16 cellular contexts compared by ENCODE assay signal in genomic region chr20:356745-357144, GRCh38. TPM values are rescaled to one million over a fixed set of nuclear protein-coding genes. Genes with fewer than 3 reads are reported as not detected.
DNase-seq lines count a peak whose midpoint lies in the region; ATAC-seq and TF ChIP-seq lines count a peak whose summit lies in the region.
"Had no signal": no experiment of that assay in that cellular context is flagged by ENCODE, and none has a peak within 500 bp of the region (broad histone marks: within the 10 kb centered on the region; RNA-seq: fewer than 3 reads in every experiment).

No MANE protein-coding gene starts in this region.

- DNase-seq in activated naive CD4-positive, alpha-beta T cell (lab: John Stamatoyannopoulos, UW): no peak
- DNase-seq in Panc1 (ENCODE audit: low read depth, low spot score) (no peak), mesothelial cell of epicardium (ENCODE audit: low spot score in 2 of 2, unreplicated experiment in 2 of 2) (no peak), thyroid gland (no peak), NCI-H1436 treated with DMSO at 0.1 percent for 48 hours (lab: John Stamatoyannopoulos, UW) (no peak), NCI-H1694 (lab: John Stamatoyannopoulos, UW) (no peak)
- DNase-seq: 8988T; CD4-positive, alpha-beta memory T cell; COR-L47; GOT3; H9 had no signal

- H3K4me3 Mint-ChIP-seq in activated naive CD4-positive, alpha-beta T cell treated with anti-CD3 and anti-CD28 coated beads, Interleukin-2, amount 50 U/mL, for 24 hours: no peak overlapping the region
- no peak overlapping the region for H3K4me3 Mint-ChIP-seq in mesothelial cell of epicardium
- H3K4me3 Mint-ChIP-seq: B cell; CD4-positive, alpha-beta memory T cell; H9 had no signal

- no peaks in the 10 kb centered on the region for H3K27me3 Mint-ChIP-seq in activated naive CD4-positive, alpha-beta T cell treated with anti-CD3 and anti-CD28 coated beads, Interleukin-2, amount 50 U/mL, for 24 hours
- H3K27me3 Mint-ChIP-seq in mesothelial cell of epicardium (ENCODE audit: low read depth): no peaks in the 10 kb centered on the region
- H3K27me3 Mint-ChIP-seq: B cell; CD4-positive, alpha-beta memory T cell had no signal

- H3K36me3 ChIP-seq in Panc1 (ENCODE audit: control insufficient read depth, insufficient read depth, low read length) (no peaks in the 10 kb centered on the region), thyroid gland (no peaks in the 10 kb centered on the region)

- H3K4me1 ChIP-seq in Panc1 (ENCODE audit: control insufficient read depth, insufficient read depth, low read length): no peaks in the 10 kb centered on the region
- peaks cover 14 to 26% of the 10 kb centered on the region in 2 donors for H3K4me1 ChIP-seq in thyroid gland

- no TSS peak for BruUV-seq in Panc1 (replicated peaks; lab: Mats Ljungman, UMichigan)

- intact Hi-C loops in Panc1 (cut with micrococcal nuclease; ENCODE audit: unreplicated experiment) (no loop called here), thyroid gland (cut with DNase I) (loop anchor here (10.0 kb wide), 3 partner anchors 48 to 288 kb away; partner anchors contain the start of gene RBCK1)

- ATAC-seq in Panc1: no peak
- no peak for ATAC-seq in GM19467 (IDR thresholded peaks at IDR 0.05; ENCODE audit: unreplicated experiment)
- ATAC-seq: GM12878 had no signal

- H3K4me1 Mint-ChIP-seq in activated naive CD4-positive, alpha-beta T cell treated with anti-CD3 and anti-CD28 coated beads, Interleukin-2, amount 50 U/mL, for 24 hours: peaks cover 4% of the 10 kb centered on the region
- H3K4me1 Mint-ChIP-seq in mesothelial cell of epicardium: peaks cover 36% of the 10 kb centered on the region

- H3K27ac ChIP-seq in Panc1 (ENCODE audit: low read length) (peak overlapping the region; percentile 13; the same call in 1 of the 2 replicates), thyroid gland (peak overlapping the region in 2 of 3 donors; percentile 53 to 78)
- H3K27ac ChIP-seq: C4-2B had no signal

- TF ChIP-seq CTCF in Panc1 (IDR thresholded peaks at IDR 0.05) (no peak), mesothelial cell of epicardium (IDR thresholded peaks at IDR 0.05; ENCODE audit: unreplicated experiment) (no peak), thyroid gland (IDR thresholded peaks at IDR 0.05) (no peak)

- no peaks in the 10 kb centered on the region for H3K27me3 ChIP-seq in Panc1 (ENCODE audit: control insufficient read depth, insufficient read depth, low read length)
- no peaks in the 10 kb centered on the region for H3K27me3 ChIP-seq in thyroid gland

- CTCF ChIA-PET in Panc1 (lab: Charles Lee): no interaction called here

- no peak overlapping the region for H3K4me3 ChIP-seq in Panc1 (ENCODE audit: low read depth in 2 of 2, low read length in 2 of 2)
- H3K4me3 ChIP-seq in thyroid gland (replicated peaks in 1 of 3): no peak overlapping the region
- H3K4me3 ChIP-seq: GM12878 had no signal

- in situ Hi-C loops in Panc1 (cut with HindIII; ENCODE audit: low pct_unique_long_range_greater_than_20kb, low sequenced_read_pairs): no loop called here

- POLR2A ChIA-PET in Panc1 (lab: Charles Lee): interaction anchor here (0.7 kb wide), 1 partner anchor 15 kb away, joined by 9 read pairs; no protein-coding TSS in a partner anchor

- H3K36me3 Mint-ChIP-seq in activated naive CD4-positive, alpha-beta T cell treated with anti-CD3 and anti-CD28 coated beads, Interleukin-2, amount 50 U/mL, for 24 hours: no peaks in the 10 kb centered on the region
- H3K36me3 Mint-ChIP-seq in mesothelial cell of epicardium: no peaks in the 10 kb centered on the region
- H3K36me3 Mint-ChIP-seq: CD4-positive, alpha-beta memory T cell had no signal

- H3K9me3 ChIP-seq in Panc1 (ENCODE audit: control insufficient read depth, insufficient read depth, low read depth, low read length): no peaks in the 10 kb centered on the region
- H3K9me3 ChIP-seq in thyroid gland: no peaks in the 10 kb centered on the region

- no peaks in the 10 kb centered on the region for H3K9me3 Mint-ChIP-seq in activated naive CD4-positive, alpha-beta T cell treated with anti-CD3 and anti-CD28 coated beads, Interleukin-2, amount 50 U/mL, for 24 hours
- no peaks in the 10 kb centered on the region for H3K9me3 Mint-ChIP-seq in mesothelial cell of epicardium
- H3K9me3 Mint-ChIP-seq: H9 had no signal

- peak overlapping the region; percentile 36 for H3K27ac Mint-ChIP-seq in activated naive CD4-positive, alpha-beta T cell treated with anti-CD3 and anti-CD28 coated beads, Interleukin-2, amount 50 U/mL, for 24 hours
- peak overlapping the region; percentile 22 for H3K27ac Mint-ChIP-seq in mesothelial cell of epicardium
- H3K27ac Mint-ChIP-seq: B cell; CD4-positive, alpha-beta memory T cell; H9 had no signal

- WGBS in thyroid gland, 2 donors: 93% methylated on average over 10 of the region's 10 CpGs

- TF ChIP-seq POLR2A in thyroid gland (IDR thresholded peaks at IDR 0.05): no peak

RNA-seq across cellular contexts. Expression of gene NRSN2, which starts 9.8 kb away (rescaled TPM):
- total RNA-seq in Panc1 (2021; ENCODE audit: unreplicated experiment) (44.9 TPM), mesothelial cell of epicardium (41.0 to 46.2 TPM (median 41.2 TPM) in 3 replicates), thyroid gland (10 to 100 TPM; 29.8 to 56.7 (median 42.4) TPM)
- polyA plus RNA-seq in Panc1 (2012; ENCODE audit: insufficient read length): 74.8 TPM

RNA-seq across cellular contexts. Expression of gene TRIB3, which starts 23.8 kb away (rescaled TPM):
- total RNA-seq in Panc1 (2021; ENCODE audit: unreplicated experiment) (35.6 TPM), mesothelial cell of epicardium (3.6 to 3.9 TPM (median 3.8 TPM) in 3 replicates), thyroid gland (10 to 100 TPM in 2 of 4 donors, 1 to 10 TPM in 2; 6.1 to 16.5 (median 8.1) TPM)
- polyA plus RNA-seq in Panc1 (2012; ENCODE audit: insufficient read length): 41.6 TPM

RNA-seq across cellular contexts. Expression of gene SOX12, which starts 31.4 kb away (rescaled TPM):
- total RNA-seq in Panc1 (2021; ENCODE audit: unreplicated experiment): 48.6 TPM
- 52.3 TPM for polyA plus RNA-seq in Panc1 (2012; ENCODE audit: insufficient read length)
- 65.9 to 67.0 TPM (median 66.8 TPM) in 3 replicates for total RNA-seq in mesothelial cell of epicardium
- total RNA-seq in thyroid gland: 10 to 100 TPM in 1 of 4 donors, 1 to 10 TPM in 3; 7.1 to 12.9 (median 9.0) TPM

RNA-seq across cellular contexts. Expression of gene RBCK1, which starts 51.4 kb away (rescaled TPM):
- total RNA-seq in Panc1 (2021; ENCODE audit: unreplicated experiment) (97.1 TPM), mesothelial cell of epicardium (108 to 111 TPM (median 108 TPM) in 3 replicates), thyroid gland (10 to 100 TPM; 49.2 to 90.2 (median 71.0) TPM)
- 109 TPM for polyA plus RNA-seq in Panc1 (2012; ENCODE audit: insufficient read length)

RNA-seq across cellular contexts. Expression of gene ZCCHC3, which starts 59.4 kb away (rescaled TPM):
- total RNA-seq in Panc1 (2021; ENCODE audit: unreplicated experiment) (18.9 TPM), mesothelial cell of epicardium (40.2 to 40.8 TPM (median 40.5 TPM) in 3 replicates), thyroid gland (10 to 100 TPM; 20.2 to 28.4 (median 22.3) TPM)
- polyA plus RNA-seq in Panc1 (2012; ENCODE audit: insufficient read length): 17.6 TPM
